15 cellular contexts compared by ENCODE assay signal in genomic region chr2:47303341-47304148, GRCh38.
DNase-seq lines count a peak whose midpoint lies in the region; ATAC-seq and TF ChIP-seq lines count a peak whose summit lies in the region.
"Had no signal": no experiment of that assay in that cellular context is flagged by ENCODE, and none has a peak within 500 bp of the region (broad histone marks: within the 10 kb centered on the region; RNA-seq: fewer than 3 reads in every experiment).

No MANE protein-coding gene starts in this region.

- H3K27ac ChIP-seq in HUES6 (ENCODE audit: low read depth, low read length) (peak overlapping the region; percentile 78; the same call in 1 of the 2 replicates), tibial nerve (peak overlapping the region; percentile 32 to 92 (median 60))
- H3K27ac ChIP-seq: ascending aorta, thoracic aorta had no signal

- TF ChIP-seq POLR2A in tibial nerve (IDR thresholded peaks at IDR 0.05): no peak

- no peak overlapping the region for H3K4me3 ChIP-seq in HUES6 (ENCODE audit: low read depth, low read length)
- H3K4me3 ChIP-seq in adipocyte (ENCODE audit: low read length): no peak overlapping the region
- H3K4me3 ChIP-seq in tibial nerve: no peak overlapping the region
- H3K4me3 ChIP-seq: ascending aorta, heart left ventricle, thoracic aorta had no signal

- intact Hi-C loops in left colon (cut with DNase I, micrococcal nuclease): no loop called here

- no peak for TF ChIP-seq EP300 in tibial nerve (IDR thresholded peaks at IDR 0.05)

- peak; percentile 23 for DNase-seq in adipocyte (ENCODE audit: low read depth)
- peak; percentile 37 for DNase-seq in medulla oblongata (ENCODE audit: extremely low spot score)
- no peak for DNase-seq in tibial nerve (ENCODE audit: low spot score in 2 of 2)
- DNase-seq in left colon: no peak
- DNase-seq: activated gamma-delta T cell treated with Interleukin-2 at 50 U/mL for 16 hours, heart left ventricle, NCI-H1092 treated with DMSO at 0.1 percent for 48 hours, NCI-H2171 treated with DMSO at 0.1 percent for 48 hours, occipital lobe had no signal

- ATAC-seq in HG03039 (IDR thresholded peaks at IDR 0.05; ENCODE audit: unreplicated experiment) (no peak), GM21723 (IDR thresholded peaks at IDR 0.05; ENCODE audit: unreplicated experiment) (no peak), left colon (no peak)
- ATAC-seq: heart left ventricle, sciatic nerve had no signal

- H3K9ac ChIP-seq in HUES6 (ENCODE audit: low read length) (peak overlapping the region; percentile 64), adipocyte (ENCODE audit: low read length) (peak overlapping the region; percentile 44)

- no peaks in the 10 kb centered on the region for H3K9me3 ChIP-seq in HUES6 (ENCODE audit: control insufficient read depth, insufficient read depth, low read depth, low read length)
- H3K9me3 ChIP-seq in adipocyte (ENCODE audit: control insufficient read depth, low read length): no peaks in the 10 kb centered on the region
- H3K9me3 ChIP-seq in tibial nerve: no peaks in the 10 kb centered on the region
- H3K9me3 ChIP-seq: ascending aorta, heart left ventricle, thoracic aorta had no signal

- H3K4me1 ChIP-seq in HUES6 (ENCODE audit: control insufficient read depth, insufficient read depth, low read length): peaks cover 27% of the 10 kb centered on the region; the same call in 1 of the 2 replicates
- H3K4me1 ChIP-seq in adipocyte (ENCODE audit: control insufficient read depth, insufficient read depth, low read length): peaks cover 63% of the 10 kb centered on the region
- H3K4me1 ChIP-seq in tibial nerve: peaks cover 0 to 68% (median 20%) of the 10 kb centered on the region in 4 donors
- H3K4me1 ChIP-seq: ascending aorta had no signal

- no peak for TF ChIP-seq CTCF in tibial nerve (IDR thresholded peaks at IDR 0.05)

- H3K36me3 ChIP-seq in HUES6 (ENCODE audit: control insufficient read depth, insufficient read depth, low read length) (no peaks in the 10 kb centered on the region), adipocyte (ENCODE audit: control insufficient read depth, insufficient read depth, low read length, severe bottlenecking) (no peaks in the 10 kb centered on the region), tibial nerve (no peaks in the 10 kb centered on the region)
- H3K36me3 ChIP-seq: ascending aorta, heart left ventricle, thoracic aorta had no signal

- H3K27me3 ChIP-seq in HUES6 (ENCODE audit: control insufficient read depth, insufficient read depth, low read length) (peaks cover 8% of the 10 kb centered on the region; the same call in 1 of the 2 replicates), adipocyte (replicated peaks; ENCODE audit: control insufficient read depth, insufficient read depth, low read length) (no peaks in the 10 kb centered on the region), tibial nerve (no peaks in the 10 kb centered on the region)
- H3K27me3 ChIP-seq: ascending aorta, heart left ventricle had no signal

- WGBS in tibial nerve, 2 donors: 38 to 41% methylated on average over 3 of the region's 3 CpGs

Comparison
In these comparisons a context has a peak if more than half of its experiments do, and no peak if none do; other contexts are left out.
1. DNase-seq: peak in adipocyte (single experiment) and medulla oblongata (single experiment); none in tibial nerve (0 of 2) and left colon (0 of 2).